In the genomic region with DNA sequence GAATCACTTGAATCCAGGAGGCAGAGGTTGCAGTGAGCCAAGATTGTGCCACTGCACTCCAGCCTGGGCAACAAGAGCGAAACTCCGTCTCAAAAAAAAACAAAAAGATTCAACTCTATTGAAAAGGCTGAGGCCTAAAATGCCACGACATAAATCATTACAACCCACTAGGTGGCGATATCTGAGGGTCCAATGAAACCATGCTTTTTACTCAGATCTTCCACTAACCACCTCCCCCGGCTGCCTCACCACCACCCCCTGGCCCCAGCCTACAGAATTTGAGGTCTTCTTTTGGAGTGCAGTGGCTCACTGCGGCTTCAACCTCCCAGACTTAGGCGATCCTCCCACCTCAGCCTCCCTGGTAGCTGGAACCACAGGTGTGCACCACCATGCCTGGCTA, we compare ENCODE assay signal across 8 cellular contexts. TPM values are rescaled to one million over a fixed set of nuclear protein-coding genes. Genes with fewer than 3 reads are reported as not detected.
DNase-seq lines count a peak whose midpoint lies in the region; ATAC-seq and TF ChIP-seq lines count a peak whose summit lies in the region.

No MANE protein-coding gene starts in this region.

- no peak overlapping the region for H3K9ac ChIP-seq in fibroblast of lung (ENCODE audit: insufficient read depth, low read length)

- H3K4me3 ChIP-seq in LNCaP clone FGC (ENCODE audit: low read depth, low read length): no peak overlapping the region
- no peak overlapping the region for H3K4me3 ChIP-seq in fibroblast of lung (replicated peaks in 1 of 4; ENCODE audit: control extremely low read depth in 1 of 4, insufficient read depth in 1 of 4, low read depth in 3 of 4, low read length in 4 of 4)
- no peak overlapping the region for H3K4me3 ChIP-seq in adrenal gland

- H3K9me3 ChIP-seq in fibroblast of lung (ENCODE audit: control insufficient read depth, insufficient read depth, low read depth, low read length) (no peaks in the 10 kb centered on the region), adrenal gland (replicated peaks in 1 of 3) (no peaks in the 10 kb centered on the region)

- H4K20me1 ChIP-seq in fibroblast of lung (ENCODE audit: control insufficient read depth, extremely low read depth, insufficient read depth, low read length): no peaks in the 10 kb centered on the region

- TF ChIP-seq POLR2A in adrenal gland (IDR thresholded peaks at IDR 0.05): no peak

- 81 to 93% (median 84%) methylated on average over 7 of the region's 7 CpGs for WGBS in adrenal gland, 4 donors

- peak; percentile 60 for DNase-seq in EL
- DNase-seq in LNCaP clone FGC (ENCODE audit: low read depth): no peak
- peak; percentile 44 to 45 for DNase-seq in activated CD4-positive, alpha-beta T cell treated with anti-CD3 and anti-CD28 coated beads for 4 hours
- peak; percentile 15 to 42 for DNase-seq in fibroblast of lung (ENCODE audit: low read depth in 2 of 2)
- peak in 2 of 3 experiments; percentile 12 to 33 for DNase-seq in stimulated activated CD4-positive, alpha-beta T cell treated with anti-CD3 and anti-CD28 coated beads, TNF-alpha, amount 100 ng/mL, for 24 hours (ENCODE audit: low read depth in 3 of 3)
- no peak for DNase-seq in adrenal gland

- intact Hi-C loops in adrenal gland (cut with DNase I): no loop called here

- H3K4me2 ChIP-seq in fibroblast of lung (ENCODE audit: extremely low read depth, insufficient read depth, low read length): no peak overlapping the region

- H3K4me1 ChIP-seq in fibroblast of lung (ENCODE audit: control insufficient read depth, extremely low read depth, insufficient read depth, low read length) (no peaks in the 10 kb centered on the region), adrenal gland (replicated peaks in 1 of 2) (no peaks in the 10 kb centered on the region)

- H3K27me3 ChIP-seq in fibroblast of lung (ENCODE audit: control insufficient read depth, insufficient read depth, low read length): no peaks in the 10 kb centered on the region
- H3K27me3 ChIP-seq in adrenal gland: no peaks in the 10 kb centered on the region

- no peaks in the 10 kb centered on the region for H3K36me3 ChIP-seq in fibroblast of lung (ENCODE audit: control insufficient read depth, insufficient read depth, low read length)
- no peaks in the 10 kb centered on the region for H3K36me3 ChIP-seq in adrenal gland (replicated peaks in 1 of 2)

- no peaks in the 10 kb centered on the region for H3K79me2 ChIP-seq in fibroblast of lung (ENCODE audit: control insufficient read depth, insufficient read depth, low read length)

- ATAC-seq in GM21576 (IDR thresholded peaks at IDR 0.05; ENCODE audit: unreplicated experiment) (peak; percentile 86), HG03108 (IDR thresholded peaks at IDR 0.05; ENCODE audit: unreplicated experiment) (no peak)

- H3K27ac ChIP-seq in fibroblast of lung (ENCODE audit: insufficient read depth, low read length) (no peak overlapping the region), adrenal gland (no peak overlapping the region)

- TF ChIP-seq CTCF in LNCaP clone FGC (IDR thresholded peaks at IDR 0.05; ENCODE audit: control insufficient read depth, extremely low read depth, insufficient read depth): 0 out of 2 replicates have a peak, but pooled peaks have one; percentile 32
- peak; percentile 18 to 31 for TF ChIP-seq CTCF in fibroblast of lung (conservative IDR thresholded peaks at IDR 0.05 in 1 of 2, IDR thresholded peaks at IDR 0.05 in 1 of 2; ENCODE audit: low read depth in 1 of 2, low read length in 2 of 2)
- TF ChIP-seq CTCF in adrenal gland (IDR thresholded peaks at IDR 0.05): peak in 2 of 6 experiments; percentile 13 to 18

- H2AFZ ChIP-seq in fibroblast of lung (ENCODE audit: low read length): no peak overlapping the region

RNA-seq across cellular contexts. Expression of gene AP1S3, which starts 57.5 kb away (rescaled TPM):
- total RNA-seq in fibroblast of lung (3.3 TPM in 2 replicates), adrenal gland (1 to 10 TPM in 6 of 8 donors, under 1 TPM in 2; 0.24 to 6.2 (median 1.7) TPM)
- polyA plus RNA-seq in fibroblast of lung (2.9 and 6.3 TPM in 2 replicates), adrenal gland (1 to 10 TPM in 2 of 3 donors, under 1 TPM in 1; 0.54 to 7.3 (median 1.1) TPM)
- polyA plus RNA-seq in fibroblast of lung (2012): 3.1 and 4.8 TPM in 2 replicates
- 0.48 TPM in 1 of 2 replicates, not detected in the other for polyA minus RNA-seq in fibroblast of lung (ENCODE audit: low replicate concordance)

Comparison
In these comparisons a context has a peak if more than half of its experiments do, and no peak if none do; other contexts are left out.
1. DNase-seq: peak in EL (single experiment), activated CD4-positive, alpha-beta T cell treated with anti-CD3 and anti-CD28 coated beads for 4 hours (2 of 2), fibroblast of lung (2 of 2) and stimulated activated CD4-positive, alpha-beta T cell treated with anti-CD3 and anti-CD28 coated beads, TNF-alpha, amount 100 ng/mL, for 24 hours (2 of 3); none in LNCaP clone FGC (single experiment) and adrenal gland (0 of 7).